ENCODE assay signal across 9 cellular contexts in genomic region chr17:78977992-78978973, GRCh38. TPM values are rescaled to one million over a fixed set of nuclear protein-coding genes. Genes with fewer than 3 reads are reported as not detected.
DNase-seq lines count a peak whose midpoint lies in the region; ATAC-seq, FAIRE-seq and TF ChIP-seq lines count a peak whose summit lies in the region.
"Had no signal": no experiment of that assay in that cellular context is flagged by ENCODE, and none has a peak within 500 bp of the region (broad histone marks: within the 10 kb centered on the region; RNA-seq: fewer than 3 reads in every experiment).

No MANE protein-coding gene starts in this region.

- 55 to 80% (median 62%) methylated on average over 17 to 21 of the region's 21 CpGs for whole genome bisulfite sequencing in heart left ventricle, 4 donors
- WGBS in small intestine, 3 donors = 21 to 57% (median 34%) methylated on average over 20 to 21 of the region's 21 CpGs

- no peaks in the 10 kb centered on the region for H3K9me3 Mint-ChIP-seq in T-helper 1 cell treated with Interleukin-12 subunit alpha and Interleukin-12 subunit beta and Interleukin-4 antibody, amounts not matched to agents 30 μg/mL and 1 μg/mL, for 36 hours

- FAIRE-seq in small intestine (lab: Jason Lieb, UNC) = no peak

- no peak for TF ChIP-seq POLR2A in heart left ventricle (IDR thresholded peaks at IDR 0.05)

- no peak overlapping the region for H3K4me3 ChIP-seq in WERI-Rb-1 (ENCODE audit: low read depth, low read length)
- peak overlapping the region in 11 of 12 donors; percentile 16 to 66 (median 57) for H3K4me3 ChIP-seq in heart left ventricle
- peak overlapping the region; percentile 17 to 51 for H3K4me3 ChIP-seq in small intestine (ENCODE audit: low read depth in 1 of 2, low read length in 2 of 2)

- H3K9me3 ChIP-seq in WERI-Rb-1 (ENCODE audit: severe bottlenecking) (no peaks in the 10 kb centered on the region), heart left ventricle (no peaks in the 10 kb centered on the region), small intestine (ENCODE audit: control insufficient read depth, low read depth) (no peaks in the 10 kb centered on the region)

- TF ChIP-seq CTCF in WERI-Rb-1 (IDR thresholded peaks at IDR 0.05; ENCODE audit: low read depth, low read length) (peak; percentile 18; the same call in 1 of the 2 replicates), heart left ventricle (IDR thresholded peaks at IDR 0.05) (peak in 7 of 12 donors; percentile 11 to 47 (median 27))

- H3K27me3 ChIP-seq in WERI-Rb-1 (ENCODE audit: insufficient read depth, low read depth, severe bottlenecking) (no peaks in the 10 kb centered on the region), heart left ventricle (no peaks in the 10 kb centered on the region), small intestine (ENCODE audit: control insufficient read depth in 2 of 2, insufficient read depth in 2 of 2, low read length in 2 of 2) (no peaks in the 10 kb centered on the region)

- intact Hi-C loops in heart left ventricle (cut with DNase I) = loop anchor here in 2 of 10 donors (10.0 kb wide), 2 partner anchors 53 to 483 kb away; partner anchors contain the start of gene TIMP2 (in 1 of the 2)

- ATAC-seq in heart left ventricle (peak; percentile 51 to 73 (median 64)), GM18511 (IDR thresholded peaks at IDR 0.05; ENCODE audit: unreplicated experiment) (no peak), HG02870 (IDR thresholded peaks at IDR 0.05; ENCODE audit: unreplicated experiment) (no peak)

- H3K36me3 Mint-ChIP-seq in T-helper 1 cell treated with Interleukin-12 subunit alpha and Interleukin-12 subunit beta and Interleukin-4 antibody, amounts not matched to agents 30 μg/mL and 1 μg/mL, for 36 hours (ENCODE audit: low read depth) = peaks cover 11% of the 10 kb centered on the region

- H3K27me3 Mint-ChIP-seq in T-helper 1 cell treated with Interleukin-12 subunit alpha and Interleukin-12 subunit beta and Interleukin-4 antibody, amounts not matched to agents 30 μg/mL and 1 μg/mL, for 36 hours (ENCODE audit: low read depth) = no peaks in the 10 kb centered on the region

- DNase-seq in T-helper 1 cell = no peak
- DNase-seq in WERI-Rb-1 = no peak
- DNase-seq in heart left ventricle = peak in 3 of 5 donors; percentile 61 to 81 (median 76)
- DNase-seq in small intestine = peak; percentile 53
- DNase-seq in NCI-H345 treated with DMSO at 0.1 percent for 48 hours (lab: John Stamatoyannopoulos, UW; ENCODE audit: unreplicated experiment) = no peak
- DNase-seq: stimulated activated CD4-positive, alpha-beta T cell treated with anti-CD3 and anti-CD28 coated beads, Interleukin-12 subunit alpha, Interleukin-12 subunit beta, amount 100 ng/mL, for 4 hours had no signal

- H3K4me1 Mint-ChIP-seq in T-helper 1 cell treated with Interleukin-12 subunit alpha and Interleukin-12 subunit beta and Interleukin-4 antibody, amounts not matched to agents 30 μg/mL and 1 μg/mL, for 36 hours (ENCODE audit: low read depth) = peaks cover 15% of the 10 kb centered on the region

- no peaks in the 10 kb centered on the region for H3K36me3 ChIP-seq in WERI-Rb-1
- peaks cover 0 to 27% (median 2%) of the 10 kb centered on the region in 9 donors for H3K36me3 ChIP-seq in heart left ventricle
- no peaks in the 10 kb centered on the region for H3K36me3 ChIP-seq in small intestine (ENCODE audit: control insufficient read depth in 2 of 2, insufficient read depth in 2 of 2, low read length in 2 of 2)

- peaks cover 2 to 72% (median 53%) of the 10 kb centered on the region in 12 donors for H3K4me1 ChIP-seq in heart left ventricle
- H3K4me1 ChIP-seq in small intestine (ENCODE audit: control insufficient read depth in 2 of 2, insufficient read depth in 1 of 2, low read depth in 1 of 2, low read length in 1 of 2) = peaks cover 0 to 12% of the 10 kb centered on the region in 2 donors

- H3K27ac ChIP-seq in WERI-Rb-1 = no peak overlapping the region
- H3K27ac ChIP-seq in heart left ventricle = peak overlapping the region in 10 of 12 donors; percentile 61 to 86 (median 80)
- H3K27ac ChIP-seq in small intestine (ENCODE audit: low read depth in 1 of 2, low read length in 1 of 2) = peak overlapping the region in 1 of 2 donors; percentile 46

- H3K27ac Mint-ChIP-seq in T-helper 1 cell treated with Interleukin-12 subunit alpha and Interleukin-12 subunit beta and Interleukin-4 antibody, amounts not matched to agents 30 μg/mL and 1 μg/mL, for 36 hours = no peak overlapping the region

- H3K4me3 Mint-ChIP-seq in T-helper 1 cell treated with Interleukin-12 subunit alpha and Interleukin-12 subunit beta and Interleukin-4 antibody, amounts not matched to agents 30 μg/mL and 1 μg/mL, for 36 hours = peak overlapping the region; percentile 76

RNA-seq across cellular contexts. Expression of gene LGALS3BP, which starts 1.4 kb away (rescaled TPM):
- 1,000 to 10,000 TPM in 1 of 9 donors, 100 to 1,000 TPM in 8; 250 to 1,343 (median 688) TPM for total RNA-seq in heart left ventricle
- polyA plus RNA-seq in heart left ventricle (100 to 1,000 TPM; 178 to 363 TPM), small intestine (100 to 1,000 TPM; 181 to 326 (median 255) TPM)

RNA-seq across cellular contexts. Expression of gene CANT1, which starts 31.3 kb away (rescaled TPM):
- total RNA-seq in heart left ventricle = 10 to 100 TPM; 20.4 to 43.7 (median 24.1) TPM
- polyA plus RNA-seq in heart left ventricle (10 to 100 TPM in 1 of 2 donors, 1 to 10 TPM in 1; 5.1 to 46.2 TPM), small intestine (10 to 100 TPM; 16.8 to 90.5 (median 20.3) TPM)

RNA-seq across cellular contexts. Expression of gene C1QTNF1, which starts 45.7 kb away (rescaled TPM):
- 100 to 1,000 TPM in 4 of 9 donors, 10 to 100 TPM in 5; 37.0 to 406 (median 66.2) TPM for total RNA-seq in heart left ventricle
- polyA plus RNA-seq in heart left ventricle (100 to 1,000 TPM in 1 of 2 donors, 10 to 100 TPM in 1; 85.5 to 189 TPM), small intestine (10 to 100 TPM in 1 of 3 donors, 1 to 10 TPM in 1, under 1 TPM in 1; 0.67 to 57.4 (median 2.4) TPM)

RNA-seq across cellular contexts. Expression of gene TIMP2, which starts 53.1 kb away (rescaled TPM):
- 100 to 1,000 TPM in 4 of 9 donors, 10 to 100 TPM in 5; 65.6 to 201 (median 98.3) TPM for total RNA-seq in heart left ventricle
- polyA plus RNA-seq in heart left ventricle = 10 to 100 TPM; 25.1 to 54.4 TPM
- 10 to 100 TPM; 12.7 to 84.6 (median 18.1) TPM for polyA plus RNA-seq in small intestine

Comparison
In these comparisons a context has a peak if more than half of its experiments do, and no peak if none do; other contexts are left out.
1. DNase-seq: peak in heart left ventricle (3 of 5) and small intestine (single experiment); none in T-helper 1 cell (0 of 5), WERI-Rb-1 (single experiment) and NCI-H345 treated with DMSO at 0.1 percent for 48 hours (single experiment).
2. ATAC-seq: peak in heart left ventricle (4 of 4); none in GM18511 (single experiment) and HG02870 (single experiment).